ENCODE assay signal across 1 cellular context in the genomic region with DNA sequence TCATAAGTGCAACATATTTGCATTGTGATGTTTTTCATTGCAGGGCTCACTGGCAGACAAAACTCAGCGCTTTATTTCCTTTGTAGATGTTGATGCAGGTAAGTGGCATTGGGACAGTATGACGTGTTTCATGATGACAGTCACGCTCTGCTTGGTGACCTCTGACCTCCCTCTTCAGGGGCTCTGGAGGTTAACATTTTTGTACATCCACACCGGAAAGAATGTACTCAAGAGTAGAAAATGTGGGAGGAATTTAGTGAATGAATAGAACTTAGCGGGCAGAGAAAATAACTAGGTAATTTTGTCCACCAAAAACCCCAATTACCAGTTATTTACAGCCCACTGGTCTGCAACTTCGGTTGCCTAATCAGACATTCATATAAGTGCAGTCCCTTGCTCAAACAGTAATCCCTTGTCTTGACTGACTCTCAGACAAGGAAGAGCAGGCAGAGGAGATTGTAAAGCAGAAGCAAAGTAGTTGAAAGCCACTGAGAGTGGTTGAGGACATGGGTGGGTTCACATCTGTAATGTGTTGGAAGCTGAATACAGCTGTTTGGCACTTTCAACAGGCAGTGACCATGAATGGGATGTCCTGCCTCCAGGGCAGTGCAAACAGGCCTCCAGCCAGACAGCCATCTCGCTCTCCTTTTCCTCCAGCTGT.
TF ChIP-seq lines count a peak whose summit lies in the region.

No MANE protein-coding gene starts in this region.

TF ChIP-seq in GM23338, 12 proteins besides CTCF, POLR2A, EP300 and RAD21 (continued from another document):
- TF ChIP-seq, protein P1, sequence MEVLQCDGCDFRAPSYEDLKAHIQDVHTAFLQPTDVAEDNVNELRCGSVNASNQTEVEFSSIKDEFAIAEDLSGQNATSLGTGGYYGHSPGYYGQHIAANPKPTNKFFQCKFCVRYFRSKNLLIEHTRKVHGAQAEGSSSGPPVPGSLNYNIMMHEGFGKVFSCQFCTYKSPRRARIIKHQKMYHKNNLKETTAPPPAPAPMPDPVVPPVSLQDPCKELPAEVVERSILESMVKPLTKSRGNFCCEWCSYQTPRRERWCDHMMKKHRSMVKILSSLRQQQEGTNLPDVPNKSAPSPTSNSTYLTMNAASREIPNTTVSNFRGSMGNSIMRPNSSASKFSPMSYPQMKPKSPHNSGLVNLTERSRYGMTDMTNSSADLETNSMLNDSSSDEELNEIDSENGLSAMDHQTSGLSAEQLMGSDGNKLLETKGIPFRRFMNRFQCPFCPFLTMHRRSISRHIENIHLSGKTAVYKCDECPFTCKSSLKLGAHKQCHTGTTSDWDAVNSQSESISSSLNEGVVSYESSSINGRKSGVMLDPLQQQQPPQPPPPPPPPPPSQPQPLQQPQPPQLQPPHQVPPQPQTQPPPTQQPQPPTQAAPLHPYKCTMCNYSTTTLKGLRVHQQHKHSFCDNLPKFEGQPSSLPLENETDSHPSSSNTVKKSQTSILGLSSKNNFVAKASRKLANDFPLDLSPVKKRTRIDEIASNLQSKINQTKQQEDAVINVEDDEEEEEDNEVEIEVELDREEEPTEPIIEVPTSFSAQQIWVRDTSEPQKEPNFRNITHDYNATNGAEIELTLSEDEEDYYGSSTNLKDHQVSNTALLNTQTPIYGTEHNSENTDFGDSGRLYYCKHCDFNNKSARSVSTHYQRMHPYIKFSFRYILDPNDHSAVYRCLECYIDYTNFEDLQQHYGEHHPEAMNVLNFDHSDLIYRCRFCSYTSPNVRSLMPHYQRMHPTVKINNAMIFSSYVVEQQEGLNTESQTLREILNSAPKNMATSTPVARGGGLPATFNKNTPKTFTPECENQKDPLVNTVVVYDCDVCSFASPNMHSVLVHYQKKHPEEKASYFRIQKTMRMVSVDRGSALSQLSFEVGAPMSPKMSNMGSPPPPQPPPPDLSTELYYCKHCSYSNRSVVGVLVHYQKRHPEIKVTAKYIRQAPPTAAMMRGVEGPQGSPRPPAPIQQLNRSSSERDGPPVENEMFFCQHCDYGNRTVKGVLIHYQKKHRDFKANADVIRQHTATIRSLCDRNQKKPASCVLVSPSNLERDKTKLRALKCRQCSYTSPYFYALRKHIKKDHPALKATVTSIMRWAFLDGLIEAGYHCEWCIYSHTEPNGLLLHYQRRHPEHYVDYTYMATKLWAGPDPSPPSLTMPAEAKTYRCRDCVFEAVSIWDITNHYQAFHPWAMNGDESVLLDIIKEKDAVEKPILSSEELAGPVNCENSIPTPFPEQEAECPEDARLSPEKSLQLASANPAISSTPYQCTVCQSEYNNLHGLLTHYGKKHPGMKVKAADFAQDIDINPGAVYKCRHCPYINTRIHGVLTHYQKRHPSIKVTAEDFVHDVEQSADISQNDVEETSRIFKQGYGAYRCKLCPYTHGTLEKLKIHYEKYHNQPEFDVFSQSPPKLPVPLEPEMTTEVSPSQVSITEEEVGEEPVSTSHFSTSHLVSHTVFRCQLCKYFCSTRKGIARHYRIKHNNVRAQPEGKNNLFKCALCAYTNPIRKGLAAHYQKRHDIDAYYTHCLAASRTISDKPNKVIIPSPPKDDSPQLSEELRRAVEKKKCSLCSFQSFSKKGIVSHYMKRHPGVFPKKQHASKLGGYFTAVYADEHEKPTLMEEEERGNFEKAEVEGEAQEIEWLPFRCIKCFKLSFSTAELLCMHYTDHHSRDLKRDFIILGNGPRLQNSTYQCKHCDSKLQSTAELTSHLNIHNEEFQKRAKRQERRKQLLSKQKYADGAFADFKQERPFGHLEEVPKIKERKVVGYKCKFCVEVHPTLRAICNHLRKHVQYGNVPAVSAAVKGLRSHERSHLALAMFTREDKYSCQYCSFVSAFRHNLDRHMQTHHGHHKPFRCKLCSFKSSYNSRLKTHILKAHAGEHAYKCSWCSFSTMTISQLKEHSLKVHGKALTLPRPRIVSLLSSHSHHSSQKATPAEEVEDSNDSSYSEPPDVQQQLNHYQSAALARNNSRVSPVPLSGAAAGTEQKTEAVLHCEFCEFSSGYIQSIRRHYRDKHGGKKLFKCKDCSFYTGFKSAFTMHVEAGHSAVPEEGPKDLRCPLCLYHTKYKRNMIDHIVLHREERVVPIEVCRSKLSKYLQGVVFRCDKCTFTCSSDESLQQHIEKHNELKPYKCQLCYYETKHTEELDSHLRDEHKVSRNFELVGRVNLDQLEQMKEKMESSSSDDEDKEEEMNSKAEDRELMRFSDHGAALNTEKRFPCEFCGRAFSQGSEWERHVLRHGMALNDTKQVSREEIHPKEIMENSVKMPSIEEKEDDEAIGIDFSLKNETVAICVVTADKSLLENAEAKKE (CRISPR knock-in tag; IDR thresholded peaks at IDR 0.05) = no peak
- TF ChIP-seq STAT1 (IDR thresholded peaks at IDR 0.05; ENCODE audit: unreplicated experiment) (no peak), EZH2 (IDR thresholded peaks at IDR 0.05; ENCODE audit: low read depth, unreplicated experiment) (no peak), NANOG (IDR thresholded peaks at IDR 0.05; ENCODE audit: borderline replicate concordance) (no peak)
TF ChIP-seq in GM23338: peak in this region for 0.
